ENCODE assay signal across 15 cellular contexts in genomic region chr10:114096864-114097263, GRCh38.
DNase-seq lines count a peak whose midpoint lies in the region; ATAC-seq and TF ChIP-seq lines count a peak whose summit lies in the region.
"Had no signal": no experiment of that assay in that cellular context is flagged by ENCODE, and none has a peak within 500 bp of the region (broad histone marks: within the 10 kb centered on the region; RNA-seq: fewer than 3 reads in every experiment).

No MANE protein-coding gene starts in this region.

- no peaks in the 10 kb centered on the region for H3K36me3 Mint-ChIP-seq in memory B cell

- no peak overlapping the region for H3K27ac Mint-ChIP-seq in memory B cell
- H3K27ac Mint-ChIP-seq: CD4-positive, alpha-beta T cell had no signal

- no peaks in the 10 kb centered on the region for H3F3A ChIP-seq in SU-DHL-6 (ENCODE audit: insufficient read depth)

- peaks cover 66 to 78% (median 77%) of the 10 kb centered on the region in 10 experiments for H3K4me1 ChIP-seq in BLaER1 treated with 17β-estradiol and CSF1 and Interleukin-3, amounts not matched to agents 10 nM and 100 nM

- no peaks in the 10 kb centered on the region for H3K79me2 ChIP-seq in SU-DHL-6 (ENCODE audit: insufficient read depth, low read length)

- H3K9me3 Mint-ChIP-seq in memory B cell: peaks cover 3% of the 10 kb centered on the region
- H3K9me3 Mint-ChIP-seq: CD4-positive, alpha-beta T cell had no signal

- H3K9ac ChIP-seq in BLaER1 treated with 17β-estradiol and CSF1 and Interleukin-3, amounts not matched to agents 10 nM and 100 nM: peak overlapping the region in 9 of 11 experiments; percentile 38 to 76 (median 71); a peak in 17 of 22 replicates
- H3K9ac ChIP-seq in SU-DHL-6 (ENCODE audit: low read length): peak overlapping the region; percentile 47

- H3K4me2 ChIP-seq in BLaER1 treated with 17β-estradiol and CSF1 and Interleukin-3, amounts not matched to agents 10 nM and 100 nM: peak overlapping the region; percentile 71 to 97 (median 87)
- peak overlapping the region; percentile 77 for H3K4me2 ChIP-seq in SU-DHL-6 (ENCODE audit: low read depth, low read length, poor library complexity, severe bottlenecking)

- no peak for TF ChIP-seq CTCF in SU-DHL-6 (IDR thresholded peaks at IDR 0.05; ENCODE audit: insufficient read depth, low read length, poor library complexity, severe bottlenecking)

- peak overlapping the region in 9 of 11 experiments; percentile 58 to 91 (median 87); a peak in 18 of 22 replicates for H3K27ac ChIP-seq in BLaER1 treated with 17β-estradiol and CSF1 and Interleukin-3, amounts not matched to agents 10 nM and 100 nM
- H3K27ac ChIP-seq in SU-DHL-6 (ENCODE audit: low read depth, low read length): peak overlapping the region; percentile 85
- H3K27ac ChIP-seq: SJSA1 had no signal

- no peaks in the 10 kb centered on the region for H3K9me2 ChIP-seq in SU-DHL-6 (replicated peaks; ENCODE audit: insufficient read depth, low read length)

- peaks cover 0 to 10% (median 0%) of the 10 kb centered on the region in 11 experiments; a peak in 2 of 22 replicates for H3K27me3 ChIP-seq in BLaER1 treated with 17β-estradiol and CSF1 and Interleukin-3, amounts not matched to agents 10 nM and 100 nM
- no peaks in the 10 kb centered on the region for H3K27me3 ChIP-seq in SU-DHL-6 (ENCODE audit: low read length)
- H3K27me3 ChIP-seq: SJSA1 had no signal

- ATAC-seq in GM19395 (IDR thresholded peaks at IDR 0.05; ENCODE audit: unreplicated experiment) (peak; percentile 13), memory B cell (ENCODE audit: low read depth) (no peak)
- ATAC-seq: PC-3 had no signal

- H4K20me1 ChIP-seq in BLaER1 treated with 17β-estradiol and CSF1 and Interleukin-3, amounts not matched to agents 10 nM and 100 nM: no peaks in the 10 kb centered on the region
- H4K20me1 ChIP-seq in SU-DHL-6 (ENCODE audit: low read depth, low read length): no peaks in the 10 kb centered on the region

- peaks cover 49% of the 10 kb centered on the region for H3K4me1 Mint-ChIP-seq in memory B cell

- H3K9me3 ChIP-seq in BLaER1 treated with 17β-estradiol and CSF1 and Interleukin-3, amounts not matched to agents 10 nM and 100 nM (replicated peaks in 1 of 11): peaks cover 21 to 28% (median 26%) of the 10 kb centered on the region in 11 experiments
- peaks cover 8% of the 10 kb centered on the region; the same call in 1 of the 2 replicates for H3K9me3 ChIP-seq in SU-DHL-6 (ENCODE audit: insufficient read depth, low read length)
- H3K9me3 ChIP-seq: SJSA1 had no signal

- peak overlapping the region in 5 of 10 experiments; percentile 33 to 58 (median 41); a peak in 5 of 20 replicates for H3K4me3 ChIP-seq in BLaER1 treated with 17β-estradiol and CSF1 and Interleukin-3, amounts not matched to agents 10 nM and 100 nM
- H3K4me3 ChIP-seq in SU-DHL-6 (ENCODE audit: insufficient read depth, low read length, poor library complexity, severe bottlenecking): peak overlapping the region; percentile 32
- H3K4me3 ChIP-seq: SJSA1 had no signal

- DNase-seq in memory B cell (ENCODE audit: low spot score in 2 of 2) (no peak), NCI-H187 (lab: John Stamatoyannopoulos, UW) (no peak), NCI-H526 treated with DMSO at 0.1 percent for 48 hours (lab: John Stamatoyannopoulos, UW) (no peak), T-helper 9 cell (no peak), putamen (ENCODE audit: low spot score) (no peak)
- DNase-seq: CD4-positive, alpha-beta T cell; NCI-H1105; NCI-H1930; NCI-H2171; NCI-H446 treated with DMSO at 0.1 percent for 48 hours; PC-3 had no signal

- peaks cover 0 to 10% (median 0%) of the 10 kb centered on the region in 11 experiments; a peak in 3 of 22 replicates for H3K36me3 ChIP-seq in BLaER1 treated with 17β-estradiol and CSF1 and Interleukin-3, amounts not matched to agents 10 nM and 100 nM
- no peaks in the 10 kb centered on the region; the same call in 1 of the 2 replicates for H3K36me3 ChIP-seq in SU-DHL-6 (ENCODE audit: low read length)
- H3K36me3 ChIP-seq: SJSA1 had no signal

- peak overlapping the region; percentile 28 for H3K4me3 Mint-ChIP-seq in memory B cell

- H2AFZ ChIP-seq in SU-DHL-6 (ENCODE audit: low read depth, low read length, severe bottlenecking): peak overlapping the region; percentile 2

- peaks cover 6% of the 10 kb centered on the region for H3K27me3 Mint-ChIP-seq in memory B cell
